In the genomic region with DNA sequence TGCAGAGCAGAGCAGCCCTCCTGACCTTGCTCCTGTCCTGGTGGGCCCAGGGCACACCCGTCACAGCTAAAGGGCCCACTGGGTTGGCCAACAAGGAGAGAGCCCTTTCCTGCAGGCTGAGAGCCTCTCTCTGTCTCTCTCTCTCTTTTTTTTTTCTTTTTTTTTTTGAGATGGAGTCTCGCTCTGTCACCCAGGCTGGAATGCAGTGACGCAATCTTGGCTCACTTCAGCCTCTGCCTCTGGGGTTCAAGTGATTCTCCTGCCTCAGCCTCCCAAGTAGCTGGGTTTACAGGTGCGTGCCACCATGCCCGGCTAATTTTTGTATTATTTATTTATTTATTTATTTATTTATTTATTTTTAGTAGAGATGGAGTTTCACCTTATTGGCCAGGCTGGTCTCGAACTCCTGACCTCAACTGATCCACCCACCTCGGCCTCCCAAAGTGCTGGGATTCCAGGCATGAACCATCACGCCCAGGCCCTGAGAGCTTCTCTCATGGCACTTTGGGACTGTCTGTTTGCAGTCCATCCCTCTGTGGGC, we compare ENCODE assay signal across 3 cellular contexts. TPM values are rescaled to one million over a fixed set of nuclear protein-coding genes. Genes with fewer than 3 reads are reported as not detected.
"Had no signal": no experiment of that assay in that cellular context is flagged by ENCODE, and none has a peak within 500 bp of the region (broad histone marks: within the 10 kb centered on the region; RNA-seq: fewer than 3 reads in every experiment).

No MANE protein-coding gene starts in this region.

RNA-seq across cellular contexts. Expression of a gene that starts 23.6 kb away (rescaled TPM):
- polyA plus RNA-seq: fibroblast of lung, heart right ventricle, keratinocyte had no signal
